In genomic region chr14:77195766-77196165, GRCh38 we compare ENCODE assay signal across 17 cellular contexts. TPM values are rescaled to one million over a fixed set of nuclear protein-coding genes. Genes with fewer than 3 reads are reported as not detected.
DNase-seq lines count a peak whose midpoint lies in the region; ATAC-seq lines count a peak whose summit lies in the region.
"Had no signal": no experiment of that assay in that cellular context is flagged by ENCODE, and none has a peak within 500 bp of the region (broad histone marks: within the 10 kb centered on the region; RNA-seq: fewer than 3 reads in every experiment).

No MANE protein-coding gene starts in this region.

- no peaks in the 10 kb centered on the region for H3K79me1 ChIP-seq in neuronal stem cell (ENCODE audit: low read depth, low read length)

- DNase-seq in cardiac septum (ENCODE audit: low spot score) = peak; percentile 73
- no peak for DNase-seq in Right ventricle myocardium superior
- peak; percentile 41 for DNase-seq in globus pallidus (ENCODE audit: low spot score)
- DNase-seq in neuronal stem cell (ENCODE audit: low spot score) = no peak
- peak in 29 of 49 donors; percentile 10 to 71 (median 47) for DNase-seq in substantia nigra (lab: John Stamatoyannopoulos, UW)
- no peak for DNase-seq in HT-29 (ENCODE audit: low spot score)
- no peak for DNase-seq in aorta
- DNase-seq in SIG-M5 (lab: John Stamatoyannopoulos, UW) = no peak
- DNase-seq: 8988T; AML-193; CD8-positive, alpha-beta memory T cell; DND-41; GF-D8; GM23248; H7 had no signal

- no peak overlapping the region for H3K9ac ChIP-seq in neuronal stem cell (ENCODE audit: low read depth, low read length, poor library complexity)
- H3K9ac ChIP-seq: BLaER1, GM23248 had no signal

- H3K4me3 ChIP-seq in neuronal stem cell (ENCODE audit: low read length in 2 of 2) (no peak overlapping the region), aorta (ENCODE audit: low read length in 2 of 2) (no peak overlapping the region)
- H3K4me3 ChIP-seq: BLaER1, GM23248 had no signal

- no peaks in the 10 kb centered on the region for H3K36me3 ChIP-seq in neuronal stem cell (replicated peaks in 1 of 2; ENCODE audit: control insufficient read depth in 2 of 2, insufficient read depth in 2 of 2, low read length in 2 of 2)
- no peaks in the 10 kb centered on the region for H3K36me3 ChIP-seq in aorta (ENCODE audit: control insufficient read depth in 1 of 2, insufficient read depth in 2 of 2, low read length in 1 of 2)

- H3K9me3 ChIP-seq in neuronal stem cell (replicated peaks in 1 of 2; ENCODE audit: control insufficient read depth in 2 of 2, insufficient read depth in 1 of 2, low read depth in 1 of 2, low read length in 2 of 2) (no peaks in the 10 kb centered on the region), aorta (ENCODE audit: control insufficient read depth, low read length) (no peaks in the 10 kb centered on the region)
- H3K9me3 ChIP-seq: BLaER1, Caco-2 had no signal

- intact Hi-C loops in cardiac septum (cut with DNase I) (loop anchor here (5.0 kb wide), 1 partner anchor 53 kb away; the partner anchor contains the start of gene ZDHHC22), Right ventricle myocardium superior (cut with DNase I) (no loop called here), aorta (cut with DNase I) (no loop called here)

- H4K91ac ChIP-seq in neuronal stem cell (ENCODE audit: low read depth, low read length, poor library complexity) = no peak overlapping the region

- H2BK12ac ChIP-seq in neuronal stem cell (ENCODE audit: low read length) = no peak overlapping the region

- H2BK15ac ChIP-seq in neuronal stem cell (ENCODE audit: low read length) = no peak overlapping the region

- H3K27ac ChIP-seq in neuronal stem cell (replicated peaks; ENCODE audit: low read length) (no peak overlapping the region), substantia nigra (ENCODE audit: low read depth, low read length, poor library complexity, severe bottlenecking) (no peak overlapping the region), aorta (ENCODE audit: low read depth in 1 of 2, low read length in 2 of 2) (no peak overlapping the region)
- H3K27ac ChIP-seq: BLaER1, GM23248 had no signal

- H2BK120ac ChIP-seq in neuronal stem cell (ENCODE audit: low read depth, low read length) = no peak overlapping the region

- no peak overlapping the region for H2AK5ac ChIP-seq in neuronal stem cell (ENCODE audit: low read depth, low read length)

- H3K4ac ChIP-seq in neuronal stem cell (ENCODE audit: low read length) = no peak overlapping the region

- H3K23ac ChIP-seq in neuronal stem cell (ENCODE audit: low read depth, low read length, poor library complexity) = peak overlapping the region; percentile 20

- H3K14ac ChIP-seq in neuronal stem cell (ENCODE audit: low read length) = peak overlapping the region; percentile 23

- no CpG with 5 or more reads among the region's 9 CpGs for WGBS in neuronal stem cell (ENCODE audit: extremely low coverage in 2 of 2, insufficient read length in 2 of 2, insufficient replicate concordance in 1 of 2), 2 donors
- WGBS in aorta, 2 donors = 70 to 75% methylated on average over 9 of the region's 9 CpGs

- H3K18ac ChIP-seq in neuronal stem cell (ENCODE audit: low read length) = peak overlapping the region; percentile 50

- H3K4me2 ChIP-seq in neuronal stem cell (ENCODE audit: insufficient read depth, low read length, poor library complexity, severe bottlenecking) = no peak overlapping the region
- H3K4me2 ChIP-seq: BLaER1 had no signal

- no peak overlapping the region for H4K8ac ChIP-seq in neuronal stem cell (ENCODE audit: low read depth, low read length)

- peaks cover 0 to 30% (median 0%) of the 10 kb centered on the region in 3 experiments for H3K27me3 ChIP-seq in neuronal stem cell (ENCODE audit: control insufficient read depth in 3 of 3, insufficient read depth in 3 of 3, low read depth in 1 of 3, low read length in 3 of 3)
- no peaks in the 10 kb centered on the region for H3K27me3 ChIP-seq in aorta (ENCODE audit: control insufficient read depth in 1 of 2, insufficient read depth in 2 of 2, low read length in 1 of 2)
- H3K27me3 ChIP-seq: BLaER1 had no signal

- H3K4me1 ChIP-seq in neuronal stem cell (ENCODE audit: control insufficient read depth in 2 of 2, insufficient read depth in 1 of 2, low read depth in 1 of 2, low read length in 2 of 2) = no peaks in the 10 kb centered on the region
- H3K4me1 ChIP-seq in aorta (ENCODE audit: control insufficient read depth in 1 of 2, insufficient read depth in 2 of 2, low read length in 2 of 2) = no peaks in the 10 kb centered on the region
- H3K4me1 ChIP-seq: Caco-2 had no signal

- H2AFZ ChIP-seq in neuronal stem cell (ENCODE audit: low read length) = no peak overlapping the region
- H2AFZ ChIP-seq: GM23248 had no signal

- ATAC-seq in Right ventricle myocardium superior (ENCODE audit: poor library complexity) (no peak), aorta (ENCODE audit: low FRiP score) (no peak)

- H2BK5ac ChIP-seq in neuronal stem cell (ENCODE audit: low read length) = no peak overlapping the region

RNA-seq across cellular contexts. Expression of gene TMEM63C, which starts 14.2 kb away (rescaled TPM):
- total RNA-seq in cardiac septum = 0.46 TPM
- 2.9 TPM for total RNA-seq in Right ventricle myocardium superior
- polyA plus RNA-seq in neuronal stem cell (2013, experiment 1 of 2) = 1.9 TPM
- polyA plus RNA-seq in neuronal stem cell (2013, experiment 2 of 2) = 1.9 TPM
- total RNA-seq in HT-29 (2014; rRNA removed; shearing (Covaris generic)) = 2.5 and 3.1 TPM in 2 replicates
- total RNA-seq in aorta = under 1 TPM; 0.06 to 0.26 TPM
- polyA plus RNA-seq in aorta = under 1 TPM in 1 of 2 donors, not detected in 1; 0.13 TPM
- total RNA-seq: GM23248 had no signal
- polyA plus RNA-seq: GM23248 had no signal

RNA-seq across cellular contexts. Expression of gene ZDHHC22, which starts 54.2 kb away (rescaled TPM):
- total RNA-seq in cardiac septum (not detected), Right ventricle myocardium superior (not detected), aorta (not detected)
- polyA plus RNA-seq in neuronal stem cell (2013, experiment 1 of 2) = 0.53 TPM
- polyA plus RNA-seq in neuronal stem cell (2013, experiment 2 of 2) = 0.54 TPM
- not detected in 2 replicates for total RNA-seq in HT-29 (2014; rRNA removed; shearing (Covaris generic))
- polyA plus RNA-seq in aorta = not detected
- total RNA-seq: Caco-2; CD8-positive, alpha-beta memory T cell; GM23248 had no signal
- polyA plus RNA-seq: CD8-positive, alpha-beta memory T cell; GM23248 had no signal

Comparison
In these comparisons a context has a peak if more than half of its experiments do, and no peak if none do; other contexts are left out.
1. DNase-seq: peak in cardiac septum (single experiment), globus pallidus (single experiment) and substantia nigra (29 of 49); none in Right ventricle myocardium superior (single experiment), neuronal stem cell (single experiment), HT-29 (single experiment), aorta (0 of 2) and SIG-M5 (single experiment).